ENCODE assay signal across 7 cellular contexts in genomic region chr16:89925596-89926079, GRCh38. TPM values are rescaled to one million over a fixed set of nuclear protein-coding genes. Genes with fewer than 3 reads are reported as not detected.
DNase-seq lines count a peak whose midpoint lies in the region; ATAC-seq and TF ChIP-seq lines count a peak whose summit lies in the region.

No MANE protein-coding gene starts in this region.

- TF ChIP-seq CTCF in NB4 (IDR thresholded peaks at IDR 0.05; ENCODE audit: low read depth, low read length) = no peak
- TF ChIP-seq CTCF in esophagus squamous epithelium (IDR thresholded peaks at IDR 0.05) = peak in 1 of 6 experiments; percentile 4
- no peak for TF ChIP-seq CTCF in psoas muscle (IDR thresholded peaks at IDR 0.05)

- H3K4me1 ChIP-seq in esophagus squamous epithelium (peaks cover 42 to 62% (median 47%) of the 10 kb centered on the region in 3 donors), psoas muscle (peaks cover 6% of the 10 kb centered on the region)

- H3K27me3 ChIP-seq in esophagus squamous epithelium = peaks cover 0 to 81% (median 4%) of the 10 kb centered on the region in 4 donors
- H3K27me3 ChIP-seq in psoas muscle (ENCODE audit: insufficient read depth in 3 of 3, low read length in 2 of 3) = peaks cover 0 to 56% (median 34%) of the 10 kb centered on the region in 3 donors

- H3K4me3 ChIP-seq in NB4 (ENCODE audit: low read depth, low read length) (no peak overlapping the region), esophagus squamous epithelium (peak overlapping the region; percentile 38 to 66 (median 44)), psoas muscle (peak overlapping the region; percentile 63)

- H3K9me3 ChIP-seq in esophagus squamous epithelium (no peaks in the 10 kb centered on the region), psoas muscle (no peaks in the 10 kb centered on the region)

- intact Hi-C loops in esophagus squamous epithelium (cut with DNase I) = no loop called here
- intact Hi-C loops in psoas muscle (cut with DNase I) = no loop called here

- peak overlapping the region in 1 of 4 donors; percentile 13 for H3K27ac ChIP-seq in esophagus squamous epithelium
- no peak overlapping the region for H3K27ac ChIP-seq in psoas muscle

- DNase-seq in NB4 (ENCODE audit: low read depth) (peak; percentile 49), esophagus squamous epithelium (lab: John Stamatoyannopoulos, UW) (no peak), psoas muscle (no peak), cerebellar nuclear complex (lab: John Stamatoyannopoulos, UW) (no peak), LoVo (ENCODE audit: low spot score) (no peak)

- ATAC-seq in GM18868 (IDR thresholded peaks at IDR 0.05; ENCODE audit: unreplicated experiment) = peak; percentile 11
- ATAC-seq in psoas muscle = peak in 1 of 4 donors; percentile 1
- ATAC-seq in HG02678 (IDR thresholded peaks at IDR 0.05; ENCODE audit: unreplicated experiment) = no peak

- 0 to 6% methylated on average over 1 to 9 of the region's 42 CpGs for WGBS in esophagus squamous epithelium, 2 donors
- WGBS in psoas muscle, 3 donors = 1% methylated on average over 30 to 42 of the region's 42 CpGs

- H3K36me3 ChIP-seq in esophagus squamous epithelium = no peaks in the 10 kb centered on the region
- H3K36me3 ChIP-seq in psoas muscle (ENCODE audit: insufficient read depth in 1 of 2, low read depth in 1 of 2) = no peaks in the 10 kb centered on the region

- no peak for TF ChIP-seq POLR2A in NB4 (IDR thresholded peaks at IDR 0.05; ENCODE audit: extremely low read depth, insufficient read length)
- no peak for TF ChIP-seq POLR2A in esophagus squamous epithelium (IDR thresholded peaks at IDR 0.05)

RNA-seq across cellular contexts. Expression of gene TUBB3, which starts 2.5 kb away (rescaled TPM):
- total RNA-seq in esophagus squamous epithelium = 1 to 10 TPM in 3 of 4 donors, not detected in 1; 2.2 to 9.6 (median 8.0) TPM
- 1 to 10 TPM in 1 of 4 donors, under 1 TPM in 1, not detected in 2; 0.30 to 1.3 TPM for total RNA-seq in psoas muscle
- polyA plus RNA-seq in psoas muscle = 1 to 10 TPM in 1 of 3 donors, under 1 TPM in 2; 0.17 to 2.4 (median 0.47) TPM

RNA-seq across cellular contexts. Expression of gene MC1R, which starts 7.0 kb away (rescaled TPM):
- total RNA-seq in esophagus squamous epithelium (1 to 10 TPM; 1.1 to 3.4 (median 2.0) TPM), psoas muscle (1 to 10 TPM in 1 of 4 donors, under 1 TPM in 3; 0.67 to 1.1 (median 0.88) TPM)
- 1 to 10 TPM in 1 of 3 donors, under 1 TPM in 2; 0.18 to 1.8 (median 0.18) TPM for polyA plus RNA-seq in psoas muscle

RNA-seq across cellular contexts. Expression of gene DEF8, which starts 22.9 kb away (rescaled TPM):
- 10 to 100 TPM; 43.5 to 63.0 (median 52.4) TPM for total RNA-seq in esophagus squamous epithelium
- total RNA-seq in psoas muscle = 10 to 100 TPM; 16.2 to 28.5 (median 25.2) TPM
- polyA plus RNA-seq in psoas muscle = 10 to 100 TPM; 22.2 to 38.3 (median 25.5) TPM

RNA-seq across cellular contexts. Expression of gene TCF25, which starts 52.2 kb away (rescaled TPM):
- total RNA-seq in esophagus squamous epithelium (100 to 1,000 TPM in 2 of 4 donors, 10 to 100 TPM in 2; 79.7 to 124 (median 101) TPM), psoas muscle (10 to 100 TPM; 57.6 to 93.6 (median 89.8) TPM)
- 10 to 100 TPM; 46.1 to 54.8 (median 50.7) TPM for polyA plus RNA-seq in psoas muscle
